Comparison of ENCODE assay signal across 8 cellular contexts in the genomic region with DNA sequence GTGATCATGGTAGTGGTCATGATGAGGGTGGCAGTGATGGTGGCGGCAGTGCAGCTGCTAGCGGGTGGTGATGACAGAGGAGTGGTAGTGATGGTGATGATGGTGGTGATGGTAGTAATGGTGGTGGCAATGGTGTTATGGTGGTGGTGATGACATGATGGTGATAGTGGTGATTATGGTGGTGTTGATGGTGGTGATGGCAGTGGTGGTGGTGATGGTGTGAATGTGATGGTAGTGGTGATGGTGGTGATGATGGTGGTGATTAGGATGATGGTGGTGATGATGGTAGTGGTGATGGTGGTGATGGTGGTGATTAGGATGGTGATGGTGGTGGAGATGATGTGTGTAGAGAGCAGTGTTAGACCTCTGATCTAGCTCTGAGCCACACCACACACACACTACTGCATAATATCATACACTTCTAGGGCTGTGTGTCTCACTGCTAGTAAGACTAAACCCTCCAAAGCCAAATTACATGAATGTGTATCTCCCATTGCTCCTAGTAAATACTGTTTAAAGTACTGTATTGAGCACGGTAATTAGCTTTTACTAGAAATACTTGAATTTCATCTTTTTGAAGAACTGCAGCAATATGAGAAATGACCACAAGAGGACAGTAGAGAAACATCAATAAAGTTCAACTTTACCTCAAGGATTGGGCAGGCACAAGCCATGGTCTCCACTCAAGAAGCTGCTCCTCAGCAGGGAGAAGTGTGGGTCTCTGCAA. TPM values are rescaled to one million over a fixed set of nuclear protein-coding genes. Genes with fewer than 3 reads are reported as not detected.
DNase-seq lines count a peak whose midpoint lies in the region; ATAC-seq and TF ChIP-seq lines count a peak whose summit lies in the region.

No MANE protein-coding gene starts in this region.

- H3K27ac Mint-ChIP-seq in immature natural killer cell = peak overlapping the region in 4 of 6 donors; percentile 3 to 51 (median 43)

- peaks cover 0 to 1% (median 1%) of the 10 kb centered on the region in 3 donors for H3K27me3 Mint-ChIP-seq in immature natural killer cell (ENCODE audit: low read depth in 3 of 3)

- intact Hi-C loops in transverse colon (cut with DNase I; ENCODE audit: low total_unique reads) = no loop called here

- H3K36me3 ChIP-seq in WERI-Rb-1 (no peaks in the 10 kb centered on the region), transverse colon (no peaks in the 10 kb centered on the region)

- H3K27ac ChIP-seq in WERI-Rb-1 = no peak overlapping the region
- no peak overlapping the region for H3K27ac ChIP-seq in transverse colon

- H3K4me1 Mint-ChIP-seq in immature natural killer cell = peaks cover 20 to 27% of the 10 kb centered on the region in 2 donors

- peak; percentile 72 for TF ChIP-seq CTCF in LNCaP clone FGC (IDR thresholded peaks at IDR 0.05; ENCODE audit: control insufficient read depth, extremely low read depth, insufficient read depth)
- peak; percentile 80 for TF ChIP-seq CTCF in WERI-Rb-1 (IDR thresholded peaks at IDR 0.05; ENCODE audit: low read depth, low read length)
- TF ChIP-seq CTCF in transverse colon (IDR thresholded peaks at IDR 0.05) = peak; percentile 49 to 71 (median 63)

- H3K27me3 ChIP-seq in WERI-Rb-1 (ENCODE audit: insufficient read depth, low read depth, severe bottlenecking) (no peaks in the 10 kb centered on the region), transverse colon (no peaks in the 10 kb centered on the region)

- H3K9me3 ChIP-seq in WERI-Rb-1 (ENCODE audit: severe bottlenecking) (no peaks in the 10 kb centered on the region), transverse colon (no peaks in the 10 kb centered on the region)

- H3K4me3 ChIP-seq in LNCaP clone FGC (ENCODE audit: low read depth, low read length) = no peak overlapping the region
- H3K4me3 ChIP-seq in WERI-Rb-1 (ENCODE audit: low read depth, low read length) = no peak overlapping the region
- H3K4me3 ChIP-seq in transverse colon = no peak overlapping the region

- H3K4me1 ChIP-seq in transverse colon = no peaks in the 10 kb centered on the region

- in situ Hi-C loops in transverse colon (cut with MboI; ENCODE audit: low pct_ligation_motif_present in 1 of 4, low pct_unique_long_range_greater_than_20kb in 1 of 4, low sequenced_read_pairs in 3 of 4) = no loop called here

- no peaks in the 10 kb centered on the region for H3K9me3 Mint-ChIP-seq in immature natural killer cell

- peak; percentile 2 for DNase-seq in DMS79 treated with DMSO at 0.1 percent for 48 hours (lab: John Stamatoyannopoulos, UW)
- no peak for DNase-seq in DMS79 (lab: John Stamatoyannopoulos, UW)
- no peak for DNase-seq in LNCaP clone FGC (ENCODE audit: low read depth)
- peak; percentile 16 for DNase-seq in WERI-Rb-1
- no peak for DNase-seq in immature natural killer cell
- DNase-seq in transverse colon = no peak

- no peaks in the 10 kb centered on the region for H3K36me3 Mint-ChIP-seq in immature natural killer cell

- no peak for TF ChIP-seq POLR2A in transverse colon (IDR thresholded peaks at IDR 0.05)

- WGBS in transverse colon (ENCODE audit: low coverage in 1 of 2), 2 donors = 74 to 79% methylated on average over 3 of the region's 3 CpGs

- ATAC-seq in HG02852 (IDR thresholded peaks at IDR 0.05; ENCODE audit: unreplicated experiment) (no peak), GM18519 (IDR thresholded peaks at IDR 0.05; ENCODE audit: low FRiP score, unreplicated experiment) (no peak)

- H3K4me3 Mint-ChIP-seq in immature natural killer cell = peak overlapping the region in 1 of 5 donors; percentile 48

- no peak for TF ChIP-seq EP300 in transverse colon (IDR thresholded peaks at IDR 0.05; ENCODE audit: low read depth)

RNA-seq across cellular contexts. Expression of a gene that starts 28.8 kb away (rescaled TPM):
- polyA plus RNA-seq in immature natural killer cell = 10 to 100 TPM; 53.6 to 82.4 (median 77.2) TPM
- total RNA-seq in transverse colon = 10 to 100 TPM; 12.7 to 68.9 (median 41.0) TPM

RNA-seq across cellular contexts. Expression of a gene that starts 57.2 kb away (rescaled TPM):
- not detected for polyA plus RNA-seq in immature natural killer cell
- not detected for total RNA-seq in transverse colon

Comparison
In these comparisons a context has a peak if more than half of its experiments do, and no peak if none do; other contexts are left out.
1. DNase-seq: peak in DMS79 treated with DMSO at 0.1 percent for 48 hours (single experiment) and WERI-Rb-1 (single experiment); none in DMS79 (single experiment), LNCaP clone FGC (single experiment), immature natural killer cell (0 of 3) and transverse colon (single experiment).
2. Peak in every context shown above with its lines, with median percentiles within 50 percentile points of each other: CTCF ChIP-seq.